ENCODE assay signal across 1 cellular context in genomic region chr11:82995276-82995675, GRCh38.
TF ChIP-seq lines count a peak whose summit lies in the region.

No MANE protein-coding gene starts in this region.

TF ChIP-seq in SK-N-SH treated with all-trans-retinoic acid at 6 μM for 48 hours, 23 proteins besides CTCF, POLR2A, EP300 and RAD21 (continued from another document):
- TF ChIP-seq POU6F1 (CRISPR knock-in tag; IDR thresholded peaks at IDR 0.05; ENCODE audit: borderline replicate concordance, low read depth), result no peak
- no peak for TF ChIP-seq ESRRG (CRISPR knock-in tag; IDR thresholded peaks at IDR 0.05)
- no peak for TF ChIP-seq TSHZ2 (CRISPR knock-in tag; IDR thresholded peaks at IDR 0.05)
- TF ChIP-seq TOX (CRISPR knock-in tag; IDR thresholded peaks at IDR 0.05; ENCODE audit: borderline replicate concordance), result no peak
- TF ChIP-seq ZNF70 (CRISPR knock-in tag; IDR thresholded peaks at IDR 0.05), result no peak
- no peak for TF ChIP-seq CSRNP3 (CRISPR knock-in tag; IDR thresholded peaks at IDR 0.05)
- no peak for TF ChIP-seq ISL1 (CRISPR knock-in tag; IDR thresholded peaks at IDR 0.05)
- TF ChIP-seq PPARA (CRISPR knock-in tag; IDR thresholded peaks at IDR 0.05; ENCODE audit: borderline replicate concordance), result no peak
